ENCODE assay signal across 16 cellular contexts in genomic region chr18:23208600-23208999, GRCh38.
DNase-seq lines count a peak whose midpoint lies in the region; ATAC-seq and TF ChIP-seq lines count a peak whose summit lies in the region.
"Had no signal": no experiment of that assay in that cellular context is flagged by ENCODE, and none has a peak within 500 bp of the region (broad histone marks: within the 10 kb centered on the region; RNA-seq: fewer than 3 reads in every experiment).

No MANE protein-coding gene starts in this region.

- no peak for TF ChIP-seq CTCF in activated CD8-positive, alpha-beta T cell treated with anti-CD3 and anti-CD28 coated beads for 36 hours (IDR thresholded peaks at IDR 0.05)
- no peak for TF ChIP-seq CTCF in IMR-90 (conservative IDR thresholded peaks at IDR 0.05; ENCODE audit: low read depth, low read length)

- DNase-seq in activated CD8-positive, alpha-beta T cell treated with anti-CD3 and anti-CD28 coated beads for 36 hours: no peak
- no peak for DNase-seq in activated CD8-positive, alpha-beta T cell treated with anti-CD3 and anti-CD28 coated beads, Interleukin-2, amount 10 ng/mL, durations not matched to agents 7 days and 5 days
- DNase-seq in IMR-90: no peak
- no peak for DNase-seq in activated naive CD8-positive, alpha-beta T cell treated with anti-CD3 and anti-CD28 coated beads for 36 hours
- DNase-seq in posterior vena cava (ENCODE audit: low spot score): peak; percentile 67
- DNase-seq in cardiac septum (ENCODE audit: low spot score): no peak
- DNase-seq: Calu3, H9, MV-4-11, NCI-H1417 treated with DMSO at 0.1 percent for 48 hours, NCI-H2029, NCI-H510A treated with DMSO at 0.1 percent for 48 hours had no signal

- in situ Hi-C loops in IMR-90 (cut with MboI; ENCODE audit: low sequenced_read_pairs): no loop called here

- H3K4ac ChIP-seq in IMR-90 (ENCODE audit: low read depth, low read length): 0 out of 2 replicates have a peak overlapping the region, but pooled peaks have one; percentile 4

- H3K36me3 Mint-ChIP-seq in activated CD8-positive, alpha-beta T cell treated with anti-CD3 and anti-CD28 coated beads for 36 hours (ENCODE audit: low read depth): peaks cover 18% of the 10 kb centered on the region
- H3K36me3 Mint-ChIP-seq in activated CD8-positive, alpha-beta T cell treated with anti-CD3 and anti-CD28 coated beads, Interleukin-2, amount 10 ng/mL, durations not matched to agents 7 days and 5 days (ENCODE audit: low read depth): peaks cover 19% of the 10 kb centered on the region
- peaks cover 29% of the 10 kb centered on the region for H3K36me3 Mint-ChIP-seq in activated naive CD8-positive, alpha-beta T cell treated with anti-CD3 and anti-CD28 coated beads for 36 hours

- H2AK5ac ChIP-seq in IMR-90 (ENCODE audit: low read depth, low read length): no peak overlapping the region

- no peak overlapping the region for H3K23ac ChIP-seq in IMR-90 (ENCODE audit: low read depth, low read length)

- no peak overlapping the region for H3K9ac ChIP-seq in IMR-90 (ENCODE audit: low read depth, low read length)

- H3K9me3 Mint-ChIP-seq in activated CD8-positive, alpha-beta T cell treated with anti-CD3 and anti-CD28 coated beads for 36 hours: peaks cover 18% of the 10 kb centered on the region
- peaks cover 11% of the 10 kb centered on the region for H3K9me3 Mint-ChIP-seq in activated CD8-positive, alpha-beta T cell treated with anti-CD3 and anti-CD28 coated beads, Interleukin-2, amount 10 ng/mL, durations not matched to agents 7 days and 5 days (ENCODE audit: insufficient read depth)
- H3K9me3 Mint-ChIP-seq in activated naive CD8-positive, alpha-beta T cell treated with anti-CD3 and anti-CD28 coated beads for 36 hours: peaks cover 15% of the 10 kb centered on the region
- H3K9me3 Mint-ChIP-seq: H9 had no signal

- H2BK120ac ChIP-seq in IMR-90 (ENCODE audit: low read depth, low read length): no peak overlapping the region

- TF ChIP-seq RAD21 in IMR-90 (IDR thresholded peaks at IDR 0.05; ENCODE audit: low read length): no peak

- H3K4me3 ChIP-seq in IMR-90 (ENCODE audit: insufficient read depth, low read depth, low read length): no peak overlapping the region
- H3K4me3 ChIP-seq: A549 had no signal

- no peak overlapping the region for H3K27ac ChIP-seq in IMR-90 (ENCODE audit: insufficient read depth, low read length)
- H3K27ac ChIP-seq: A549, C4-2B had no signal

- H3K36me3 ChIP-seq in IMR-90 (ENCODE audit: control insufficient read depth, insufficient read depth, low read length): peaks cover 37% of the 10 kb centered on the region

- H2BK5ac ChIP-seq in IMR-90 (ENCODE audit: low read depth, low read length, poor library complexity, severe bottlenecking): no peak overlapping the region

- no peak overlapping the region for H4K91ac ChIP-seq in IMR-90 (ENCODE audit: insufficient read depth, low read depth, low read length)

- H3K14ac ChIP-seq in IMR-90 (replicated peaks; ENCODE audit: low read depth, low read length): no peak overlapping the region

- peaks cover 42% of the 10 kb centered on the region for H3K4me1 Mint-ChIP-seq in activated CD8-positive, alpha-beta T cell treated with anti-CD3 and anti-CD28 coated beads for 36 hours (ENCODE audit: low read depth)
- peaks cover 4% of the 10 kb centered on the region for H3K4me1 Mint-ChIP-seq in activated CD8-positive, alpha-beta T cell treated with anti-CD3 and anti-CD28 coated beads, Interleukin-2, amount 10 ng/mL, durations not matched to agents 7 days and 5 days (ENCODE audit: low read depth)
- H3K4me1 Mint-ChIP-seq in activated naive CD8-positive, alpha-beta T cell treated with anti-CD3 and anti-CD28 coated beads for 36 hours: peaks cover 17% of the 10 kb centered on the region

- H4K5ac ChIP-seq in IMR-90 (ENCODE audit: low read depth, low read length): no peak overlapping the region

- peaks cover 26% of the 10 kb centered on the region for H3K4me1 ChIP-seq in IMR-90 (ENCODE audit: control insufficient read depth, insufficient read depth, low read length)
- H3K4me1 ChIP-seq: A549 had no signal

- no peak overlapping the region for H2BK20ac ChIP-seq in IMR-90 (ENCODE audit: low read depth, low read length)

- no peaks in the 10 kb centered on the region for H3K27me3 ChIP-seq in IMR-90 (ENCODE audit: control insufficient read depth, insufficient read depth, low read length)

- no peak overlapping the region for H2AFZ ChIP-seq in IMR-90 (replicated peaks; ENCODE audit: low read length, poor library complexity)

- intact Hi-C loops in activated CD8-positive, alpha-beta T cell treated with anti-CD3 and anti-CD28 coated beads for 36 hours (cut with micrococcal nuclease): no loop called here
- intact Hi-C loops in IMR-90 (cut with micrococcal nuclease): loop anchor here (5.0 kb wide), 3 partner anchors 71 to 176 kb away; partner anchors contain the start of gene CABLES1
- intact Hi-C loops in posterior vena cava (cut with DNase I): no loop called here
- intact Hi-C loops in cardiac septum (cut with DNase I): no loop called here

- no peak overlapping the region for H3K18ac ChIP-seq in IMR-90 (ENCODE audit: low read depth, low read length)

- H3K56ac ChIP-seq in IMR-90 (ENCODE audit: extremely low read depth, insufficient read depth, low read length): no peak overlapping the region

- no TSS peak for BruUV-seq in IMR-90 (replicated peaks; lab: Mats Ljungman, UMichigan)

- H3K79me1 ChIP-seq in IMR-90 (ENCODE audit: low read depth in 1 of 2, low read length in 2 of 2): peaks cover 12 to 60% of the 10 kb centered on the region in 2 experiments; a peak in 3 of 4 replicates

- no peak for ATAC-seq in activated CD8-positive, alpha-beta T cell treated with anti-CD3 and anti-CD28 coated beads for 36 hours
- ATAC-seq in activated CD8-positive, alpha-beta T cell treated with anti-CD3 and anti-CD28 coated beads, Interleukin-2, amount 10 ng/mL, durations not matched to agents 7 days and 5 days: no peak
- no peak for ATAC-seq in IMR-90 (ENCODE audit: low read depth)
- ATAC-seq in HG03097 (IDR thresholded peaks at IDR 0.05; ENCODE audit: low FRiP score, unreplicated experiment): no peak
- no peak for ATAC-seq in GM18867 (IDR thresholded peaks at IDR 0.05; ENCODE audit: unreplicated experiment)
- ATAC-seq: A549 had no signal

- no peak overlapping the region for H2BK15ac ChIP-seq in IMR-90 (ENCODE audit: low read depth, low read length)

- peaks cover 3% of the 10 kb centered on the region for H3K27me3 Mint-ChIP-seq in activated CD8-positive, alpha-beta T cell treated with anti-CD3 and anti-CD28 coated beads for 36 hours
- H3K27me3 Mint-ChIP-seq in activated CD8-positive, alpha-beta T cell treated with anti-CD3 and anti-CD28 coated beads, Interleukin-2, amount 10 ng/mL, durations not matched to agents 7 days and 5 days (ENCODE audit: low read depth): peaks cover 2% of the 10 kb centered on the region
- peaks cover 5% of the 10 kb centered on the region for H3K27me3 Mint-ChIP-seq in activated naive CD8-positive, alpha-beta T cell treated with anti-CD3 and anti-CD28 coated beads for 36 hours

- no peak overlapping the region for H2AK9ac ChIP-seq in IMR-90 (replicated peaks; ENCODE audit: low read depth, low read length, poor library complexity)

- no peak overlapping the region for H3K4me3 Mint-ChIP-seq in activated CD8-positive, alpha-beta T cell treated with anti-CD3 and anti-CD28 coated beads for 36 hours
- H3K4me3 Mint-ChIP-seq in activated CD8-positive, alpha-beta T cell treated with anti-CD3 and anti-CD28 coated beads, Interleukin-2, amount 10 ng/mL, durations not matched to agents 7 days and 5 days: no peak overlapping the region
- H3K4me3 Mint-ChIP-seq in activated naive CD8-positive, alpha-beta T cell treated with anti-CD3 and anti-CD28 coated beads for 36 hours: no peak overlapping the region
- H3K4me3 Mint-ChIP-seq: H9 had no signal

- H3K9me1 ChIP-seq in IMR-90 (ENCODE audit: insufficient read depth, low read length): peaks cover 42% of the 10 kb centered on the region

- H3K27ac Mint-ChIP-seq in activated CD8-positive, alpha-beta T cell treated with anti-CD3 and anti-CD28 coated beads for 36 hours: peak overlapping the region; percentile 72
- no peak overlapping the region for H3K27ac Mint-ChIP-seq in activated CD8-positive, alpha-beta T cell treated with anti-CD3 and anti-CD28 coated beads, Interleukin-2, amount 10 ng/mL, durations not matched to agents 7 days and 5 days
- H3K27ac Mint-ChIP-seq in activated naive CD8-positive, alpha-beta T cell treated with anti-CD3 and anti-CD28 coated beads for 36 hours: peak overlapping the region; percentile 93

- POLR2A ChIA-PET in activated CD8-positive, alpha-beta T cell treated with anti-CD3 and anti-CD28 coated beads for 36 hours (lab: Charles Lee): interaction anchor here (1.1 to 1.3 kb wide), 2 partner anchors 13 to 33 kb away, joined by 3 to 4 read pairs; no protein-coding TSS in a partner anchor
- POLR2A ChIA-PET in activated CD8-positive, alpha-beta T cell treated with anti-CD3 and anti-CD28 coated beads, Interleukin-2, amount 10 ng/mL, durations not matched to agents 7 days and 5 days (lab: Charles Lee): no interaction called here
- POLR2A ChIA-PET in IMR-90 (lab: Charles Lee; ENCODE audit: unreplicated experiment): no interaction called here

- CTCF ChIA-PET in activated CD8-positive, alpha-beta T cell treated with anti-CD3 and anti-CD28 coated beads for 36 hours (lab: Charles Lee): interaction anchor here (1.0 to 2.9 kb wide), 3 partner anchors 13 to 62 kb away, joined by 3 to 8 read pairs (median 3); no protein-coding TSS in a partner anchor
- CTCF ChIA-PET in activated CD8-positive, alpha-beta T cell treated with anti-CD3 and anti-CD28 coated beads, Interleukin-2, amount 10 ng/mL, durations not matched to agents 7 days and 5 days (lab: Charles Lee): interaction anchor here (1.1 to 1.5 kb wide), 3 partner anchors 10 to 16 kb away, joined by 3 to 5 read pairs (median 4); no protein-coding TSS in a partner anchor
- CTCF ChIA-PET in IMR-90 (lab: Yijun Ruan, JAX): interaction anchor here (1.3 kb wide), 1 partner anchor 18 kb away, joined by 3 read pairs; no protein-coding TSS in a partner anchor

- no peak for TF ChIP-seq POLR2A in IMR-90 (IDR thresholded peaks at IDR 0.05; ENCODE audit: low read depth, low read length)

- H4K20me1 ChIP-seq in IMR-90 (ENCODE audit: insufficient read depth, low read length): peaks cover 6% of the 10 kb centered on the region

- H4K8ac ChIP-seq in IMR-90 (ENCODE audit: low read depth in 2 of 2, low read length in 2 of 2): no peak overlapping the region

- peaks cover 7% of the 10 kb centered on the region for H3K9me3 ChIP-seq in IMR-90 (ENCODE audit: control insufficient read depth, insufficient read depth, low read length)
- H3K9me3 ChIP-seq: A549 had no signal

- dilution Hi-C loops in IMR-90 (cut with HindIII; ENCODE audit: low sequenced_read_pairs, unreplicated experiment): no loop called here

- no peak overlapping the region for H3K4me2 ChIP-seq in IMR-90 (ENCODE audit: low read depth, low read length)
- H3K4me2 ChIP-seq: A549 had no signal

- WGBS in IMR-90 (ENCODE audit: extremely low coverage in 2 of 2, insufficient read length in 1 of 2), 2 experiments: 100% methylated on average over 1 of the region's 3 CpGs; no CpG with 5 or more reads in 1 of the 2 experiments

TF ChIP-seq in IMR-90, 13 proteins besides CTCF, POLR2A, EP300 and RAD21 (continues in another document):
- no peak for TF ChIP-seq MAZ (IDR thresholded peaks at IDR 0.05; ENCODE audit: borderline replicate concordance, low read depth, low read length)
- no peak for TF ChIP-seq FOS (IDR thresholded peaks at IDR 0.05; ENCODE audit: low read depth, low read length)
